In genomic region chr2:45450633-45451032, GRCh38 we compare ENCODE assay signal across 15 cellular contexts.
"Had no signal": no experiment of that assay in that cellular context is flagged by ENCODE, and none has a peak within 500 bp of the region (broad histone marks: within the 10 kb centered on the region; RNA-seq: fewer than 3 reads in every experiment).

No MANE protein-coding gene starts in this region.

- H3K27ac ChIP-seq: adrenal gland, brain microvascular endothelial cell, hepatocyte, transverse colon had no signal

- H3K79me2 ChIP-seq: hepatocyte had no signal

- H2AFZ ChIP-seq: hepatocyte had no signal

- DNase-seq: activated CD4-positive, alpha-beta T cell treated with anti-CD3 and anti-CD28 coated beads, Interleukin-2, amount 10 ng/mL, durations not matched to agents 7 days and 5 days; activated naive CD4-positive, alpha-beta T cell treated with anti-CD3 and anti-CD28 coated beads, Interleukin-2, amount 50 U/mL, for 16 hours; activated T-cell treated with anti-CD3 and anti-CD28 coated beads for 4 hours; adrenal gland; brain microvascular endothelial cell; effector memory CD8-positive, alpha-beta T cell; left ventricle myocardium superior; mesenchymal stem cell; nephron progenitor cell; stimulated activated CD4-positive, alpha-beta T cell treated with anti-CD3 and anti-CD28 coated beads, Interleukin-12 subunit alpha, Interleukin-12 subunit beta, amount 100 ng/mL, for 4 hours; stimulated activated naive CD4-positive, alpha-beta T cell; substantia nigra; transverse colon had no signal

- H3K4me3 ChIP-seq: adrenal gland, hepatocyte, transverse colon had no signal

- ATAC-seq: effector memory CD8-positive, alpha-beta T cell; left ventricle myocardium superior; WTC11 had no signal

- H3K4me2 ChIP-seq: hepatocyte had no signal

- H3K36me3 ChIP-seq: adrenal gland, brain microvascular endothelial cell, transverse colon had no signal

- H3K9me3 ChIP-seq: adrenal gland, transverse colon had no signal

- H3K27me3 ChIP-seq: adrenal gland, brain microvascular endothelial cell, hepatocyte, transverse colon had no signal
